In genomic region chrX:53882331-53882730, GRCh38 we compare ENCODE assay signal across 14 cellular contexts.
DNase-seq lines count a peak whose midpoint lies in the region; ATAC-seq and TF ChIP-seq lines count a peak whose summit lies in the region.
"Had no signal": no experiment of that assay in that cellular context is flagged by ENCODE, and none has a peak within 500 bp of the region (broad histone marks: within the 10 kb centered on the region; RNA-seq: fewer than 3 reads in every experiment).

No MANE protein-coding gene starts in this region.

- H3K4me3 Mint-ChIP-seq in progenitor cell of endocrine pancreas (ENCODE audit: low read depth), result no peak overlapping the region
- H3K4me3 Mint-ChIP-seq: activated B cell treated with CpG ODN at 0.5 μM for 24 hours had no signal

- H3K36me3 Mint-ChIP-seq in progenitor cell of endocrine pancreas (ENCODE audit: insufficient read depth), result peaks cover 1% of the 10 kb centered on the region

- peak; percentile 33 for DNase-seq in EL
- peak; percentile 44 for DNase-seq in RPMI7951 (ENCODE audit: low read depth)
- peak; percentile 87 for DNase-seq in fibroblast of pulmonary artery (ENCODE audit: low read depth)
- no peak for DNase-seq in progenitor cell of endocrine pancreas (ENCODE audit: low spot score, unreplicated experiment)
- DNase-seq in medulla oblongata (ENCODE audit: extremely low spot score), result no peak
- no peak for DNase-seq in esophagus squamous epithelium (lab: John Stamatoyannopoulos, UW)
- DNase-seq: activated B cell treated with CpG ODN at 0.5 μM for 24 hours, anterior cingulate cortex, COR-L47, MV-4-11, NCI-H524 had no signal

- no peak for TF ChIP-seq POLR2A in esophagus squamous epithelium (IDR thresholded peaks at IDR 0.05)

- no peaks in the 10 kb centered on the region for H3K9me3 ChIP-seq in esophagus squamous epithelium

- no peaks in the 10 kb centered on the region for H3K27me3 Mint-ChIP-seq in progenitor cell of endocrine pancreas
- H3K27me3 Mint-ChIP-seq: activated B cell treated with CpG ODN at 0.5 μM for 24 hours had no signal

- no peak for TF ChIP-seq CTCF in fibroblast of pulmonary artery (IDR thresholded peaks at IDR 0.05; ENCODE audit: low read length, missing control alignments)
- TF ChIP-seq CTCF in progenitor cell of endocrine pancreas (IDR thresholded peaks at IDR 0.05; ENCODE audit: unreplicated experiment), result no peak
- TF ChIP-seq CTCF in esophagus squamous epithelium (IDR thresholded peaks at IDR 0.05), result no peak

- no peak overlapping the region for H3K27ac ChIP-seq in esophagus squamous epithelium
- H3K27ac ChIP-seq: epithelial cell of prostate had no signal

- H3K36me3 ChIP-seq in esophagus squamous epithelium, result no peaks in the 10 kb centered on the region

- H3K27me3 ChIP-seq in esophagus squamous epithelium, result peaks cover 0 to 6% (median 0%) of the 10 kb centered on the region in 4 donors

- no peak overlapping the region for H3K4me3 ChIP-seq in fibroblast of pulmonary artery (replicated peaks; ENCODE audit: low read depth, low read length)
- no peak overlapping the region for H3K4me3 ChIP-seq in esophagus squamous epithelium

- intact Hi-C loops in esophagus squamous epithelium (cut with DNase I), result no loop called here

- peaks cover 46% of the 10 kb centered on the region for H3K9me3 Mint-ChIP-seq in progenitor cell of endocrine pancreas (ENCODE audit: low read depth)

- no peak for ATAC-seq in HG03159 (IDR thresholded peaks at IDR 0.05; ENCODE audit: unreplicated experiment)
- no peak for ATAC-seq in GM18907 (IDR thresholded peaks at IDR 0.05; ENCODE audit: unreplicated experiment)

- H3K4me1 ChIP-seq in esophagus squamous epithelium, result no peaks in the 10 kb centered on the region

- 23 to 39% methylated on average over 4 to 6 of the region's 6 CpGs for WGBS in esophagus squamous epithelium, 2 donors

- H3K4me1 Mint-ChIP-seq in progenitor cell of endocrine pancreas (ENCODE audit: low read depth), result peaks cover 8% of the 10 kb centered on the region
- H3K4me1 Mint-ChIP-seq: activated B cell treated with CpG ODN at 0.5 μM for 24 hours had no signal

- peak overlapping the region; percentile 62 for H3K27ac Mint-ChIP-seq in progenitor cell of endocrine pancreas
- H3K27ac Mint-ChIP-seq: activated B cell treated with CpG ODN at 0.5 μM for 24 hours had no signal

Comparison
In these comparisons a context has a peak if more than half of its experiments do, and no peak if none do; other contexts are left out.
1. DNase-seq: peak in EL (single experiment), RPMI7951 (single experiment) and fibroblast of pulmonary artery (single experiment); none in progenitor cell of endocrine pancreas (single experiment), medulla oblongata (single experiment) and esophagus squamous epithelium (single experiment).